In the genomic region with DNA sequence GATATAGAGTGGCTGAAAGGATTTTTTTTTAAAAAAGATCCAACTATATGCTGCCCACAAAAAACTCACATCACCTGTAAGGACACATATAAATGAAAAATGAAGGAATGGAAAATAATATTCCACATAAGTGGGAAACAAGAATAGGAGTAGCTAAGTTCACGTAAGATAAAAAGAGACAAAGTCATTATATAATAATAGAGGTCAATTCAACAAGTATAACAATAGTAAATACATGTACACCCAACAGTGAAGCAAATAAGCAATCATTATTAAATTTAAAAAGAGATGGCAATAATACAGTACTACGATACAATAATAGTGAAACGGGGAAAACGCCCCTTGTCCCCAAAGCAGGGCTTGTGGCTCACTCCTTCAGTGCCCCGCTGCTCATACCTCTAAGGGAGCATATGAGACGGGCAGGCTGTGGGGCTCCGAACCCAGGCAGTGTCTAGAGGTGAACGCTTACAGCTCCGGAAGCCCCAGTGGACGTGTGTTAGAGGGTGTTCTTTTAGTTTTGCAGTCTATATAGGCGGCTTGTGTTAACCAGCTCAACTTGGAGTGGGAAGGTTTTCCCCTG, we compare ENCODE assay signal across 19 cellular contexts. TPM values are rescaled to one million over a fixed set of nuclear protein-coding genes. Genes with fewer than 3 reads are reported as not detected.
DNase-seq lines count a peak whose midpoint lies in the region; ATAC-seq, FAIRE-seq and TF ChIP-seq lines count a peak whose summit lies in the region.
"Had no signal": no experiment of that assay in that cellular context is flagged by ENCODE, and none has a peak within 500 bp of the region (broad histone marks: within the 10 kb centered on the region; RNA-seq: fewer than 3 reads in every experiment).

No MANE protein-coding gene starts in this region.

- H3K27ac Mint-ChIP-seq in progenitor cell of endocrine pancreas: no peak overlapping the region

- H3K27me3 ChIP-seq in H7 (ENCODE audit: control insufficient read depth, insufficient read depth, low read length): no peaks in the 10 kb centered on the region
- H3K27me3 ChIP-seq in K562 (ENCODE audit: control insufficient read depth in 2 of 2, insufficient read depth in 2 of 2, low read length in 2 of 2): no peaks in the 10 kb centered on the region

- no peak for DNase-seq in H7
- DNase-seq in K562 (ENCODE audit: extremely low read depth in 1 of 4, low spot score in 3 of 4): peak in 1 of 4 experiments; percentile 55
- DNase-seq in progenitor cell of endocrine pancreas (ENCODE audit: low spot score, unreplicated experiment): no peak
- DNase-seq in HPDE6-E6E7 (ENCODE audit: extremely low spot score): no peak
- no peak for DNase-seq in cerebellar nuclear complex (lab: John Stamatoyannopoulos, UW)
- DNase-seq in NCI-H2196 (lab: John Stamatoyannopoulos, UW; ENCODE audit: unreplicated experiment): no peak
- no peak for DNase-seq in inferior parietal cortex (ENCODE audit: extremely low spot score)
- DNase-seq: KBM-7, NCI-H1048, NCI-H2107, NCI-H345, NCI-H69, PC-9 had no signal

- no peak; a peak in 1 of 4 replicates for TF ChIP-seq RAD21 in K562 (CRISPR knock-in tag; conservative IDR thresholded peaks at IDR 0.05 in 1 of 2, IDR thresholded peaks at IDR 0.05 in 1 of 2)

- H3K4me1 Mint-ChIP-seq in progenitor cell of endocrine pancreas (ENCODE audit: low read depth): no peaks in the 10 kb centered on the region

- H3K36me3 Mint-ChIP-seq in progenitor cell of endocrine pancreas (ENCODE audit: insufficient read depth): no peaks in the 10 kb centered on the region

- peak overlapping the region; percentile 84 for H3K27ac ChIP-seq in K562 (ENCODE audit: extremely low read depth, low read depth, low read length)
- H3K27ac ChIP-seq: PC-9, SK-N-MC had no signal

- ATAC-seq in K562: peak; percentile 87
- ATAC-seq: Right ventricle myocardium inferior had no signal

- H3K9me3 Mint-ChIP-seq in progenitor cell of endocrine pancreas (ENCODE audit: low read depth): peaks cover 9% of the 10 kb centered on the region

- in situ Hi-C loops in K562 (cut with MboI): no loop called here

- TF ChIP-seq EP300 in K562 (IDR thresholded peaks at IDR 0.05; ENCODE audit: low read length): no peak

- no peaks in the 10 kb centered on the region for H4K20me1 ChIP-seq in K562 (replicated peaks; ENCODE audit: control insufficient read depth, insufficient read depth, low read length)

- H3K4me3 ChIP-seq in H7 (ENCODE audit: insufficient read depth, low read depth, low read length) (peak overlapping the region; percentile 52), K562 (peak overlapping the region; percentile 48), iPS-18c (ENCODE audit: insufficient read depth, low read depth, low read length) (peak overlapping the region; percentile 44)
- H3K4me3 ChIP-seq: PC-9, SK-N-MC had no signal

- intact Hi-C loops in K562 (cut with micrococcal nuclease): loop anchor here (2.0 to 10.0 kb wide), 3 partner anchors 25 to 223 kb away; partner anchors contain the start of gene MGAT1

- TSS peak; percentile 86 for BruUV-seq in K562 (replicated peaks; lab: Mats Ljungman, UMichigan)

- WGBS in K562 (ENCODE audit: insufficient coverage, low coverage, missing lambda C conversion rate): 1% methylated on average over 11 of the region's 11 CpGs

- POLR2A ChIA-PET in K562 (lab: Yijun Ruan, JAX): interaction anchor here (0.6 to 1.7 kb wide), 8 partner anchors 10 to 179 kb away, joined by 3 to 10 read pairs (median 4); partner anchors contain the start of gene BTNL9

- no peak for FAIRE-seq in K562 (lab: Jason Lieb, UNC)

- H2AFZ ChIP-seq in K562 (ENCODE audit: low read depth, low read length): peak overlapping the region; percentile 92
- H2AFZ ChIP-seq: PC-9 had no signal

- peak overlapping the region; percentile 89 for H3K4me2 ChIP-seq in K562 (ENCODE audit: insufficient read depth, low read length)
- H3K4me2 ChIP-seq: PC-9 had no signal

- H3K4me3 Mint-ChIP-seq in progenitor cell of endocrine pancreas (ENCODE audit: low read depth): peak overlapping the region; percentile 1

- TF ChIP-seq CTCF in K562 (IDR thresholded peaks at IDR 0.05 in 2 of 3, conservative IDR thresholded peaks at IDR 0.05 in 1 of 3; ENCODE audit: insufficient read depth in 2 of 3, low read depth in 1 of 3, low read length in 3 of 3) (no peak), progenitor cell of endocrine pancreas (IDR thresholded peaks at IDR 0.05; ENCODE audit: unreplicated experiment) (no peak)

- H3K36me3 ChIP-seq in H7 (replicated peaks; ENCODE audit: control insufficient read depth, insufficient read depth, low read length) (no peaks in the 10 kb centered on the region), K562 (ENCODE audit: control insufficient read depth, insufficient read depth, low read length) (no peaks in the 10 kb centered on the region)

- H3K9me1 ChIP-seq in K562 (ENCODE audit: control insufficient read depth, insufficient read depth, low read length): no peaks in the 10 kb centered on the region

- peaks cover 60% of the 10 kb centered on the region for H3K27me3 Mint-ChIP-seq in progenitor cell of endocrine pancreas

- CTCF ChIA-PET in K562 (lab: Yijun Ruan, JAX; ENCODE audit: low intra/inter-chr PET ratio): no interaction called here

- TF ChIP-seq POLR2A in K562 (conservative IDR thresholded peaks at IDR 0.05): no peak

- peaks cover 22% of the 10 kb centered on the region for H3K79me2 ChIP-seq in K562 (ENCODE audit: control insufficient read depth, insufficient read depth, low read length)

- H3K9ac ChIP-seq in K562 (ENCODE audit: insufficient read depth in 1 of 2, low read depth in 2 of 2, low read length in 2 of 2): peak overlapping the region; percentile 78 to 87

- 0 out of 2 replicates have a peak, but pooled peaks cover 4% of the 10 kb centered on the region for H3K9me3 ChIP-seq in K562 (replicated peaks; ENCODE audit: control insufficient read depth, insufficient read depth, low read depth, low read length)
- no peaks in the 10 kb centered on the region for H3K9me3 ChIP-seq in iPS-18c (ENCODE audit: control insufficient read depth, insufficient read depth, low read length)

- H3K4me1 ChIP-seq in K562 (replicated peaks in 1 of 2; ENCODE audit: control insufficient read depth in 2 of 2, insufficient read depth in 2 of 2, low read length in 2 of 2): peaks cover 8 to 9% of the 10 kb centered on the region in 2 experiments; a peak in 4 of 5 replicates

TF ChIP-seq in K562, 482 proteins besides CTCF, POLR2A, EP300 and RAD21 (continues in another document):
- no peak for TF ChIP-seq YY1 (IDR thresholded peaks at IDR 0.05; ENCODE audit: borderline replicate concordance in 1 of 3, control insufficient read depth in 1 of 3, extremely low read depth in 1 of 3, insufficient read depth in 3 of 3, insufficient read length in 1 of 3, insufficient replicate concordance in 2 of 3, low read depth in 1 of 3, low read length in 2 of 3)
- no peak for TF ChIP-seq ZKSCAN8 (CRISPR knock-in tag; IDR thresholded peaks at IDR 0.05)
- no peak for TF ChIP-seq PML (IDR thresholded peaks at IDR 0.05; ENCODE audit: low read length)
- TF ChIP-seq HDAC3 (IDR thresholded peaks at IDR 0.05; ENCODE audit: borderline replicate concordance, partially characterized antibody): peak; percentile 23

RNA-seq across cellular contexts. Expression of gene BTNL9, which starts 12.5 kb away (rescaled TPM):
- 0.31 and 1.1 TPM in 2 replicates for total RNA-seq in H7 (2014; rRNA removed; shearing (Covaris generic))
- total RNA-seq in K562 (2011; cell fraction: chromatin; rRNA removed; ENCODE audit: low replicate concordance): 237 and 332 TPM in 2 replicates
- total RNA-seq in K562 (2011; cell fraction: nucleolus; rRNA removed): 194 and 284 TPM in 2 replicates
- 242 and 248 TPM in 2 replicates for total RNA-seq in K562 (2011; cell fraction: nucleoplasm; rRNA removed)
- 39.4 and 46.8 TPM in 2 replicates for total RNA-seq in K562 (2014; rRNA removed)
- total RNA-seq in K562 (2014; rRNA removed; fragmentation: Illumina TruSeq; extraction: Trizol): 17.1 and 18.5 TPM in 2 replicates
- total RNA-seq in K562 (2015; rRNA removed; fragmentation: Illumina TruSeq; extraction: Trizol): 29.4 and 29.6 TPM in 2 replicates
- 42.7 and 50.7 TPM in 2 replicates for total RNA-seq in K562 (2021)
- 18.9 and 25.6 TPM in 2 replicates for polyA plus RNA-seq in K562 (2011; rRNA removed)
- 13.6 and 19.3 TPM in 2 replicates for polyA plus RNA-seq in K562 (2011; cell fraction: cytosol; rRNA removed)
- polyA plus RNA-seq in K562 (2011; cell fraction: nucleus; rRNA removed): 99.2 and 210 TPM in 2 replicates
- polyA plus RNA-seq in K562 (2012): 62.1 and 65.7 TPM in 2 replicates
- polyA plus RNA-seq in K562 (2014; fragmentation: Illumina TruSeq; extraction: Trizol): 32.7 and 35.3 TPM in 2 replicates
- 1 to 10 TPM; 3.7 to 3.9 TPM for polyA plus RNA-seq in K562 (2014; fragmentation: Nextera tagmentation; extraction: Ambion mirVana)
- 86.7 and 88.7 TPM in 2 replicates for polyA plus RNA-seq in K562 (2014; rRNA removed)
- 6.0 and 15.6 TPM in 2 replicates for polyA minus RNA-seq in K562 (2011; rRNA and poly(A)+ RNA removed)
- polyA minus RNA-seq in K562 (2011; cell fraction: cytosol; rRNA and poly(A)+ RNA removed): 7.2 and 20.7 TPM in 2 replicates
- 54.0 and 85.9 TPM in 2 replicates for polyA minus RNA-seq in K562 (2011; cell fraction: nucleus; rRNA and poly(A)+ RNA removed)
- total RNA-seq in progenitor cell of endocrine pancreas: not detected in 2 replicates
- total RNA-seq: PC-9 had no signal
- polyA plus RNA-seq: AG04450, BJ had no signal

RNA-seq across cellular contexts. Expression of gene BTNL3, which starts 38.9 kb away (rescaled TPM):
- not detected in 2 replicates for total RNA-seq in H7 (2014; rRNA removed; shearing (Covaris generic))
- total RNA-seq in K562 (2011; cell fraction: chromatin; rRNA removed; ENCODE audit: low replicate concordance): not detected in 2 replicates
- total RNA-seq in K562 (2011; cell fraction: nucleolus; rRNA removed): not detected in 2 replicates
- total RNA-seq in K562 (2011; cell fraction: nucleoplasm; rRNA removed): not detected in 2 replicates
- 0.20 TPM in 1 of 2 replicates, not detected in the other for total RNA-seq in K562 (2014; rRNA removed)
- 0.10 TPM in 1 of 2 replicates, not detected in the other for total RNA-seq in K562 (2014; rRNA removed; fragmentation: Illumina TruSeq; extraction: Trizol)
- 0.04 TPM in 1 of 2 replicates, not detected in the other for total RNA-seq in K562 (2015; rRNA removed; fragmentation: Illumina TruSeq; extraction: Trizol)
- not detected in 2 replicates for total RNA-seq in K562 (2021)
- polyA plus RNA-seq in K562 (2011; rRNA removed): 0.03 TPM in 1 of 2 replicates, not detected in the other
- not detected in 2 replicates for polyA plus RNA-seq in K562 (2011; cell fraction: cytosol; rRNA removed)
- polyA plus RNA-seq in K562 (2011; cell fraction: nucleus; rRNA removed): 0.04 TPM in 1 of 2 replicates, not detected in the other
- polyA plus RNA-seq in K562 (2012): 0.23 and 0.25 TPM in 2 replicates
- polyA plus RNA-seq in K562 (2014; fragmentation: Illumina TruSeq; extraction: Trizol): 0.10 and 0.13 TPM in 2 replicates
- under 1 TPM in 1 of 2 experiments, not detected in 1; 0.03 TPM for polyA plus RNA-seq in K562 (2014; fragmentation: Nextera tagmentation; extraction: Ambion mirVana)
- polyA plus RNA-seq in K562 (2014; rRNA removed): 0.13 and 0.44 TPM in 2 replicates
- 0.14 TPM in 1 of 2 replicates, not detected in the other for polyA minus RNA-seq in K562 (2011; rRNA and poly(A)+ RNA removed)
- not detected in 2 replicates for polyA minus RNA-seq in K562 (2011; cell fraction: cytosol; rRNA and poly(A)+ RNA removed)
- polyA minus RNA-seq in K562 (2011; cell fraction: nucleus; rRNA and poly(A)+ RNA removed): not detected in 2 replicates
- not detected in 2 replicates for total RNA-seq in progenitor cell of endocrine pancreas
- total RNA-seq: HT1080, PC-9, Right ventricle myocardium inferior had no signal
- polyA plus RNA-seq: AG04450, BJ had no signal
